Comparison of ENCODE assay signal across 22 cellular contexts in genomic region chr5:65907138-65907537, GRCh38. TPM values are rescaled to one million over a fixed set of nuclear protein-coding genes. Genes with fewer than 3 reads are reported as not detected.
DNase-seq lines count a peak whose midpoint lies in the region; ATAC-seq and TF ChIP-seq lines count a peak whose summit lies in the region.
"Had no signal": no experiment of that assay in that cellular context is flagged by ENCODE, and none has a peak within 500 bp of the region (broad histone marks: within the 10 kb centered on the region; RNA-seq: fewer than 3 reads in every experiment).

No MANE protein-coding gene starts in this region.

- H3K4me3 ChIP-seq in epithelial cell of esophagus (ENCODE audit: low read length) (no peak overlapping the region), adrenal gland (no peak overlapping the region), body of pancreas (no peak overlapping the region)
- H3K4me3 ChIP-seq: gastrocnemius medialis, left lung, psoas muscle, smooth muscle cell, stomach had no signal

- TF ChIP-seq POLR2A in adrenal gland (IDR thresholded peaks at IDR 0.05): no peak
- TF ChIP-seq POLR2A in body of pancreas (IDR thresholded peaks at IDR 0.05): no peak

- H3K4me1 ChIP-seq in adrenal gland (replicated peaks in 1 of 2) (no peaks in the 10 kb centered on the region), body of pancreas (no peaks in the 10 kb centered on the region)
- H3K4me1 ChIP-seq: gastrocnemius medialis, left lung, psoas muscle, stomach had no signal

- TF ChIP-seq CTCF in epithelial cell of esophagus (IDR thresholded peaks at IDR 0.05; ENCODE audit: insufficient read depth, low read depth, low read length, missing control alignments): no peak
- TF ChIP-seq CTCF in adrenal gland (IDR thresholded peaks at IDR 0.05): no peak
- no peak for TF ChIP-seq CTCF in body of pancreas (IDR thresholded peaks at IDR 0.05)

- H3K36me3 ChIP-seq in adrenal gland (replicated peaks in 1 of 2) (no peaks in the 10 kb centered on the region), body of pancreas (replicated peaks in 1 of 2; ENCODE audit: insufficient read depth in 1 of 2, low read depth in 2 of 2) (no peaks in the 10 kb centered on the region)
- H3K36me3 ChIP-seq: gastrocnemius medialis, left lung, stomach had no signal

- DNase-seq in DMS53 (lab: John Stamatoyannopoulos, UW) (peak; percentile 13), DMS53 treated with DMSO at 0.1 percent for 48 hours (lab: John Stamatoyannopoulos, UW; ENCODE audit: unreplicated experiment) (no peak), RPMI7951 (ENCODE audit: low read depth) (peak; percentile 49), epithelial cell of esophagus (ENCODE audit: low read depth) (peak; percentile 77), NCI-H1105 treated with DMSO at 0.1 percent for 48 hours (lab: John Stamatoyannopoulos, UW) (no peak), NCI-H2107 (lab: John Stamatoyannopoulos, UW) (no peak), adrenal gland (no peak), body of pancreas (no peak)
- DNase-seq: activated CD4-positive, alpha-beta T cell treated with anti-CD3 and anti-CD28 coated beads, Interleukin-2, amount 50 U/mL, for 4 hours; aorta; cortex of kidney; gastrocnemius medialis; left lung; NCI-H1930; NCI-H524; psoas muscle; SHP77 treated with DMSO at 0.1 percent for 48 hours; stimulated activated CD4-positive, alpha-beta T cell treated with anti-CD3 and anti-CD28 coated beads, Interleukin-4, amount 100 ng/mL, for 1 hour; stomach; T-cell had no signal

- 62 to 72% (median 68%) methylated on average over 2 of the region's 2 CpGs for WGBS in adrenal gland, 4 donors
- 57 to 58% methylated on average over 2 of the region's 2 CpGs for WGBS in body of pancreas, 2 donors

- intact Hi-C loops in adrenal gland (cut with DNase I): no loop called here
- intact Hi-C loops in body of pancreas (cut with DNase I): no loop called here

- ATAC-seq in body of pancreas: no peak
- ATAC-seq: gastrocnemius medialis, left lung, psoas muscle, T-cell had no signal

- H3K27me3 ChIP-seq in adrenal gland (no peaks in the 10 kb centered on the region), body of pancreas (no peaks in the 10 kb centered on the region)
- H3K27me3 ChIP-seq: gastrocnemius medialis, left lung, stomach had no signal

- H3K9me3 ChIP-seq in adrenal gland (replicated peaks in 1 of 3) (no peaks in the 10 kb centered on the region), body of pancreas (no peaks in the 10 kb centered on the region)
- H3K9me3 ChIP-seq: gastrocnemius medialis, left lung, psoas muscle, stomach had no signal

- no peak overlapping the region for H3K27ac ChIP-seq in adrenal gland
- H3K27ac ChIP-seq in body of pancreas: no peak overlapping the region
- H3K27ac ChIP-seq: gastrocnemius medialis, left lung, psoas muscle, stomach, VCaP had no signal

RNA-seq across cellular contexts. Expression of gene ERBIN, which starts 19.2 kb away (rescaled TPM):
- total RNA-seq in RPMI7951 (2014; rRNA removed; shearing (Covaris generic)): 35.0 and 46.0 TPM in 2 replicates
- total RNA-seq in adrenal gland: 10 to 100 TPM; 29.3 to 74.0 (median 47.9) TPM
- 10 to 100 TPM; 10.7 to 48.7 (median 15.0) TPM for polyA plus RNA-seq in adrenal gland
- 10 to 100 TPM; 17.8 to 52.7 TPM for total RNA-seq in body of pancreas

Comparison
In these comparisons a context has a peak if more than half of its experiments do, and no peak if none do; other contexts are left out.
1. DNase-seq: peak in DMS53 (single experiment), RPMI7951 (single experiment) and epithelial cell of esophagus (single experiment); none in DMS53 treated with DMSO at 0.1 percent for 48 hours (single experiment), NCI-H1105 treated with DMSO at 0.1 percent for 48 hours (single experiment), NCI-H2107 (single experiment), adrenal gland (0 of 7) and body of pancreas (0 of 4).